Comparison of ENCODE assay signal across 10 cellular contexts in the genomic region with DNA sequence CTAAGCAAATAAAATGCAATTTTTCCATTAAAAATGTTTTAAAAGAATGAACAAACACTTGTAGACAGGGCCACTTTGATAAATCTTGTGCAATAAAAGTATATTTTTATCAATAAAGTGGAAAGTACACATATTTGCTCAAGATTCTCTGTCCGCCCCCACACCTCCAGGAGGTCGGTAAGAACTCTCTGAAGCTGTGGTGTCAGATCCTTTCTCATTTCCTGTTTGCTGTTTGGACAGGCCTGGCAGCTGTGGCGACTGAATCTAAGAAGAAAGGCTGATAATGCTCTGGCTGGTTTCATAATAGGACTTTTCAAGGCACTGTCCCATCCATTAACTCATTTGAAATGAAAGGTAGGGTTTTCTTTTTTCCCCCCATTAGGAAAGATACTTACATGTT. TPM values are rescaled to one million over a fixed set of nuclear protein-coding genes. Genes with fewer than 3 reads are reported as not detected.
DNase-seq lines count a peak whose midpoint lies in the region; ATAC-seq and TF ChIP-seq lines count a peak whose summit lies in the region.
"Had no signal": no experiment of that assay in that cellular context is flagged by ENCODE, and none has a peak within 500 bp of the region (broad histone marks: within the 10 kb centered on the region; RNA-seq: fewer than 3 reads in every experiment).

No MANE protein-coding gene starts in this region.

- peak overlapping the region; percentile 73 for H3K27ac ChIP-seq in mesodermal cell (ENCODE audit: low read depth, low read length, severe bottlenecking)
- no peak overlapping the region for H3K27ac ChIP-seq in aorta (ENCODE audit: low read depth in 1 of 2, low read length in 2 of 2)
- H3K27ac ChIP-seq: parathyroid adenoma had no signal

- CTCF ChIA-PET in activated CD8-positive, alpha-beta T cell treated with anti-CD3 and anti-CD28 coated beads for 36 hours (lab: Charles Lee), result interaction anchor here (1.6 kb wide), 1 partner anchor 74 kb away, joined by 4 read pairs; the partner anchor contains the start of gene PON3

- no peaks in the 10 kb centered on the region for H3K27me3 ChIP-seq in aorta (ENCODE audit: control insufficient read depth in 1 of 2, insufficient read depth in 2 of 2, low read length in 1 of 2)

- H3K27ac Mint-ChIP-seq in activated CD8-positive, alpha-beta T cell treated with anti-CD3 and anti-CD28 coated beads for 36 hours, result no peak overlapping the region

- POLR2A ChIA-PET in activated CD8-positive, alpha-beta T cell treated with anti-CD3 and anti-CD28 coated beads for 36 hours (lab: Charles Lee), result interaction anchor here (0.6 kb wide), 2 partner anchors 68 to 877 kb away, joined by 3 to 4 read pairs; no protein-coding TSS in a partner anchor

- H3K9me3 ChIP-seq in mesodermal cell (ENCODE audit: control insufficient read depth, low read length), result no peaks in the 10 kb centered on the region
- no peaks in the 10 kb centered on the region for H3K9me3 ChIP-seq in aorta (ENCODE audit: control insufficient read depth, low read length)

- ATAC-seq in GM18873 (IDR thresholded peaks at IDR 0.05; ENCODE audit: low FRiP score, unreplicated experiment), result peak; percentile 94
- peak; percentile 99 for ATAC-seq in HG02759 (IDR thresholded peaks at IDR 0.05; ENCODE audit: unreplicated experiment)
- ATAC-seq in activated CD8-positive, alpha-beta T cell treated with anti-CD3 and anti-CD28 coated beads for 36 hours, result peak; percentile 69
- ATAC-seq in aorta (ENCODE audit: low FRiP score), result no peak
- no peak for ATAC-seq in Right ventricle myocardium superior (ENCODE audit: poor library complexity)

- no peaks in the 10 kb centered on the region for H3K9me3 Mint-ChIP-seq in activated CD8-positive, alpha-beta T cell treated with anti-CD3 and anti-CD28 coated beads for 36 hours

- H3K4me1 ChIP-seq in mesodermal cell (ENCODE audit: control insufficient read depth, insufficient read depth, low read length, poor library complexity, severe bottlenecking) (peaks cover 11% of the 10 kb centered on the region), aorta (ENCODE audit: control insufficient read depth in 1 of 2, insufficient read depth in 2 of 2, low read length in 2 of 2) (no peaks in the 10 kb centered on the region)
- H3K4me1 ChIP-seq: parathyroid adenoma had no signal

- H3K4me3 ChIP-seq in mesodermal cell (ENCODE audit: extremely low read depth, insufficient read depth, low read length, poor library complexity, severe bottlenecking), result no peak overlapping the region
- H3K4me3 ChIP-seq in aorta (ENCODE audit: low read length in 2 of 2), result no peak overlapping the region

- TF ChIP-seq CTCF in activated CD8-positive, alpha-beta T cell treated with anti-CD3 and anti-CD28 coated beads for 36 hours (IDR thresholded peaks at IDR 0.05), result no peak

- no peaks in the 10 kb centered on the region for H3K27me3 Mint-ChIP-seq in activated CD8-positive, alpha-beta T cell treated with anti-CD3 and anti-CD28 coated beads for 36 hours

- peak; percentile 67 for DNase-seq in NAMALWA (ENCODE audit: low spot score)
- DNase-seq in activated CD8-positive, alpha-beta T cell treated with anti-CD3 and anti-CD28 coated beads for 36 hours, result peak; percentile 63
- no peak for DNase-seq in aorta
- DNase-seq in Right ventricle myocardium superior, result no peak
- no peak for DNase-seq in D341Med (ENCODE audit: low spot score)

- intact Hi-C loops in activated CD8-positive, alpha-beta T cell treated with anti-CD3 and anti-CD28 coated beads for 36 hours (cut with micrococcal nuclease), result loop anchor here (10.0 kb wide), 1 partner anchor 1016 kb away; no protein-coding TSS in a partner anchor
- intact Hi-C loops in aorta (cut with DNase I), result no loop called here
- intact Hi-C loops in Right ventricle myocardium superior (cut with DNase I), result no loop called here

- H3K36me3 Mint-ChIP-seq in activated CD8-positive, alpha-beta T cell treated with anti-CD3 and anti-CD28 coated beads for 36 hours (ENCODE audit: low read depth), result no peaks in the 10 kb centered on the region

- WGBS in mesodermal cell (ENCODE audit: insufficient coverage in 2 of 2), 2 experiments, result 10% methylated on average over 2 of the region's 3 CpGs; no CpG with 5 or more reads in 1 of the 2 experiments
- 60 to 68% methylated on average over 3 of the region's 3 CpGs for WGBS in aorta, 2 donors

- H3K36me3 ChIP-seq in mesodermal cell (ENCODE audit: control insufficient read depth, insufficient read depth, low read length) (no peaks in the 10 kb centered on the region), aorta (ENCODE audit: control insufficient read depth in 1 of 2, insufficient read depth in 2 of 2, low read length in 1 of 2) (no peaks in the 10 kb centered on the region)

- peaks cover 13% of the 10 kb centered on the region for H3K4me1 Mint-ChIP-seq in activated CD8-positive, alpha-beta T cell treated with anti-CD3 and anti-CD28 coated beads for 36 hours (ENCODE audit: low read depth)

- H3K4me3 Mint-ChIP-seq in activated CD8-positive, alpha-beta T cell treated with anti-CD3 and anti-CD28 coated beads for 36 hours, result no peak overlapping the region

RNA-seq across cellular contexts. Expression of gene ASB4, which starts 15.3 kb away (rescaled TPM):
- not detected for total RNA-seq in activated CD8-positive, alpha-beta T cell treated with anti-CD3 and anti-CD28 coated beads for 36 hours
- 0.07 TPM for polyA plus RNA-seq in mesodermal cell (2013, experiment 1 of 2)
- polyA plus RNA-seq in mesodermal cell (2013, experiment 2 of 2), result 0.20 TPM
- total RNA-seq in aorta (not detected), Right ventricle myocardium superior (7.8 TPM)
- not detected for polyA plus RNA-seq in aorta
- total RNA-seq: T-helper 2 cell treated with Interferon-gamma antibody and Interleukin-4, amounts not matched to agents 100 ng/mL and 5 ng/mL, for 36 hours had no signal

RNA-seq across cellular contexts. Expression of gene PON2, which starts 35.6 kb away (rescaled TPM):
- 1 to 10 TPM; 3.5 to 3.7 TPM for total RNA-seq in activated CD8-positive, alpha-beta T cell treated with anti-CD3 and anti-CD28 coated beads for 36 hours
- 97.3 TPM for polyA plus RNA-seq in mesodermal cell (2013, experiment 1 of 2)
- polyA plus RNA-seq in mesodermal cell (2013, experiment 2 of 2), result 103 TPM
- 10 to 100 TPM; 44.3 to 59.4 TPM for total RNA-seq in aorta
- polyA plus RNA-seq in aorta, result 10 to 100 TPM; 27.9 to 60.3 TPM
- 38.9 TPM for total RNA-seq in Right ventricle myocardium superior

Comparison
In these comparisons a context has a peak if more than half of its experiments do, and no peak if none do; other contexts are left out.
1. ATAC-seq: peak in GM18873 (single experiment), HG02759 (single experiment) and activated CD8-positive, alpha-beta T cell treated with anti-CD3 and anti-CD28 coated beads for 36 hours (single experiment); none in aorta (single experiment) and Right ventricle myocardium superior (single experiment).
2. DNase-seq: peak in NAMALWA (single experiment) and activated CD8-positive, alpha-beta T cell treated with anti-CD3 and anti-CD28 coated beads for 36 hours (single experiment); none in aorta (0 of 2), Right ventricle myocardium superior (single experiment) and D341Med (single experiment).